2 cellular contexts compared by ENCODE assay signal in genomic region chr7:127629268-127629854, GRCh38.
A peak's percentile ranks its signal among the peaks of the same experiment; 100 is the strongest.
TF ChIP-seq lines count a peak whose summit lies in the region.

No MANE protein-coding gene starts in this region.

TF ChIP-seq in SK-N-SH, 30 proteins besides CTCF, POLR2A, EP300 and RAD21:
- TF ChIP-seq SMC3 (IDR thresholded peaks at IDR 0.05; ENCODE audit: low read depth, low read length), result peak; percentile 18
- no peak for TF ChIP-seq MEF2A (IDR thresholded peaks at IDR 0.05; ENCODE audit: borderline replicate concordance, low read depth)
- TF ChIP-seq YY1 (IDR thresholded peaks at IDR 0.05; ENCODE audit: low read depth), result no peak
TF ChIP-seq in SK-N-SH: peak in this region for 1.

TF ChIP-seq in endothelial cell of umbilical vein, 7 proteins besides CTCF, POLR2A, EP300 and RAD21:
- TF ChIP-seq, protein P1, sequence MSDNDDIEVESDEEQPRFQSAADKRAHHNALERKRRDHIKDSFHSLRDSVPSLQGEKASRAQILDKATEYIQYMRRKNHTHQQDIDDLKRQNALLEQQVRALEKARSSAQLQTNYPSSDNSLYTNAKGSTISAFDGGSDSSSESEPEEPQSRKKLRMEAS (IDR thresholded peaks at IDR 0.05; ENCODE audit: insufficient read depth, insufficient read length), result no peak
- no peak for TF ChIP-seq EZH2 (IDR thresholded peaks at IDR 0.05; ENCODE audit: borderline replicate concordance, low read depth, low read length, severe bottlenecking)
- TF ChIP-seq FOS (IDR thresholded peaks at IDR 0.05; ENCODE audit: borderline replicate concordance, insufficient read depth, low read length), result no peak
- no peak for TF ChIP-seq GATA2 (IDR thresholded peaks at IDR 0.05; ENCODE audit: insufficient read depth, insufficient read length, low read depth, low read length)
